ENCODE assay signal across 9 cellular contexts in the genomic region with DNA sequence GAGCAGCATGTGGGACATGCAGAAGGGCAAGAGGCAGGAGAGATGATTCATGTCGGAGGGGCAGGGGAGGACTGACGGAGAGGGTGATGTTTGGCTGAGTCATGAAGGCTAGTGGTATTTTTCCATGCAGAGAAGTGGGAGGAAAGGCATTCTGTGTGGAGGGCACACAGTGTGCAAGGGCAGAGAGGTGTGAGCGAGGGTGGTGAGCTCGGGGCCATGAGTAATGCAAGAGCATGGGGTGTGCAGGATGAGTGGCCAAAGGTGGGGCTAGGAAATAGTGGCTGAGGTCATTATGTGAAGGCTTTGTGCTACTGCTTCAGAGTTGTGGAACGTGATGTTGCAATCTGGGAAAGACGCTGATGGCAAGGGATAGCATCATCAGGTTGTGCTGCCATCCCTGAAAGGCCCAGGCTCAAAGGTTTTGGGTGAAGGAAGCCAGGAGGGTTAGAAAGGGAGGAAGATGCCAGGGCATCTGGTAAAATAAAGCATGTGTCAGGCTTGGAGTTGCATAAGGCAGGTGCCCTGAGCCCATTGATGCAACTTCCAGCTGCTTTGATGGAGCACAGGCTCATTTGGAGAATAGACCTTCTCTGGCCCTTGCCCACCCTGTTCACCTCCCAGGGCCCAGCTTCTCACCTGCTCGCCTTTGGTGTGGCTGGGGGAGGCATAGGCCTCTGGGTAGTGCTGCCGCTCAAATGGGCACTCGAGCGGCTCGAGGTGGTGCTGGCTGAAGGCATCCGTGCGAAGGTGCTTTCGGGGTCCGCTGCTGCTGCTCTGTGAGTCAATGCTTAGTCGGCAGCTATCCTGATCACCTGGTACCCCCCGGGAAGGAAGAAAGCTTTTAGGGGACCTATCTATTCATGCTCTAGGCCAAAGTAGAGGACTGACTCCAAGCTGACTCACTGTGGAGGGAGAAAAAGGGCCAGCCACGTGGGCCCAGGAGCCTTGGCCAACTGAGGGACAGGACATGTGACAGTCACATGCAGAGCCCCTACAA. TPM values are rescaled to one million over a fixed set of nuclear protein-coding genes. Genes with fewer than 3 reads are reported as not detected.
DNase-seq lines count a peak whose midpoint lies in the region; ATAC-seq and TF ChIP-seq lines count a peak whose summit lies in the region.
"Had no signal": no experiment of that assay in that cellular context is flagged by ENCODE, and none has a peak within 500 bp of the region (broad histone marks: within the 10 kb centered on the region; RNA-seq: fewer than 3 reads in every experiment).

No MANE protein-coding gene starts in this region.

- peaks cover 20% of the 10 kb centered on the region for H3K4me1 ChIP-seq in psoas muscle

- no peaks in the 10 kb centered on the region for H3K9me3 ChIP-seq in psoas muscle

- no peak for TF ChIP-seq CTCF in fibroblast of pulmonary artery (IDR thresholded peaks at IDR 0.05; ENCODE audit: low read length, missing control alignments)
- no peak for TF ChIP-seq CTCF in psoas muscle (IDR thresholded peaks at IDR 0.05)

- 68 to 73% (median 73%) methylated on average over 18 of the region's 18 CpGs for WGBS in psoas muscle, 3 donors

- no peaks in the 10 kb centered on the region for H3K27me3 ChIP-seq in psoas muscle (ENCODE audit: insufficient read depth in 3 of 3, low read length in 2 of 3)

- H3K27ac ChIP-seq in psoas muscle: peak overlapping the region; percentile 71
- H3K27ac ChIP-seq: VCaP had no signal

- ATAC-seq in psoas muscle (peak; percentile 86 to 96 (median 92)), HG03432 (IDR thresholded peaks at IDR 0.05; ENCODE audit: unreplicated experiment) (no peak), GM19324 (IDR thresholded peaks at IDR 0.05; ENCODE audit: low FRiP score, unreplicated experiment) (no peak)

- H3K36me3 ChIP-seq in psoas muscle (ENCODE audit: insufficient read depth in 1 of 2, low read depth in 1 of 2): no peaks in the 10 kb centered on the region

- H3K4me3 ChIP-seq in fibroblast of pulmonary artery (replicated peaks; ENCODE audit: low read depth, low read length) (no peak overlapping the region), psoas muscle (no peak overlapping the region)

- intact Hi-C loops in psoas muscle (cut with DNase I): no loop called here

- peak; percentile 82 for DNase-seq in activated effector memory CD4-positive, alpha-beta T cell treated with anti-CD3 and anti-CD28 coated beads, Interleukin-2, amount 50 U/mL, for 16 hours
- DNase-seq in activated effector memory CD4-positive, alpha-beta T cell treated with Interleukin-2 at 50 U/mL for 16 hours: no peak
- DNase-seq in activated CD8-positive, alpha-beta memory T cell treated with anti-CD3 and anti-CD28 coated beads for 4 hours (ENCODE audit: low read depth in 2 of 2): peak; percentile 16 to 41
- DNase-seq in fibroblast of pulmonary artery (ENCODE audit: low read depth): peak; percentile 98
- DNase-seq in psoas muscle: peak; percentile 77 to 83
- DNase-seq in SKM-1 (lab: John Stamatoyannopoulos, UW; ENCODE audit: unreplicated experiment): no peak

RNA-seq across cellular contexts. Expression of a gene that starts 37.5 kb away (rescaled TPM):
- under 1 TPM in 3 of 4 donors, not detected in 1; 0.19 to 0.36 (median 0.34) TPM for total RNA-seq in psoas muscle
- 1 to 10 TPM in 1 of 3 donors, under 1 TPM in 2; 0.12 to 3.1 (median 0.78) TPM for polyA plus RNA-seq in psoas muscle

Comparison
In these comparisons a context has a peak if more than half of its experiments do, and no peak if none do; other contexts are left out.
1. DNase-seq: peak in activated effector memory CD4-positive, alpha-beta T cell treated with anti-CD3 and anti-CD28 coated beads, Interleukin-2, amount 50 U/mL, for 16 hours (single experiment), activated CD8-positive, alpha-beta memory T cell treated with anti-CD3 and anti-CD28 coated beads for 4 hours (2 of 2), fibroblast of pulmonary artery (single experiment) and psoas muscle (2 of 2); none in activated effector memory CD4-positive, alpha-beta T cell treated with Interleukin-2 at 50 U/mL for 16 hours (single experiment) and SKM-1 (single experiment).
2. ATAC-seq: peak in psoas muscle (4 of 4); none in HG03432 (single experiment) and GM19324 (single experiment).